16 cellular contexts compared by ENCODE assay signal in genomic region chr2:157258520-157259326, GRCh38. TPM values are rescaled to one million over a fixed set of nuclear protein-coding genes. Genes with fewer than 3 reads are reported as not detected.
A peak's percentile ranks its signal among the peaks of the same experiment; 100 is the strongest.
DNase-seq lines count a peak whose midpoint lies in the region; ATAC-seq and TF ChIP-seq lines count a peak whose summit lies in the region.
"Had no signal": no experiment of that assay in that cellular context is flagged by ENCODE, and none has a peak within 500 bp of the region (broad histone marks: within the 10 kb centered on the region; RNA-seq: fewer than 3 reads in every experiment).

No MANE protein-coding gene starts in this region.

- H3K9me3 Mint-ChIP-seq in CD8-positive, alpha-beta memory T cell = no peaks in the 10 kb centered on the region
- no peaks in the 10 kb centered on the region for H3K9me3 Mint-ChIP-seq in endodermal cell
- H3K9me3 Mint-ChIP-seq in neural progenitor cell = peaks cover 2% of the 10 kb centered on the region
- H3K9me3 Mint-ChIP-seq in activated CD8-positive, alpha-beta memory T cell treated with anti-CD3 and anti-CD28 coated beads, Interleukin-2, amount 10 ng/mL, durations not matched to agents 7 days and 5 days (ENCODE audit: low read depth) = no peaks in the 10 kb centered on the region
- H3K9me3 Mint-ChIP-seq: activated T-cell treated with anti-CD3 and anti-CD28 coated beads, Interleukin-2, amount 50 U/mL, for 4 hours had no signal

- H3K36me3 Mint-ChIP-seq in CD8-positive, alpha-beta memory T cell = no peaks in the 10 kb centered on the region
- H3K36me3 Mint-ChIP-seq in endodermal cell (ENCODE audit: low read depth) (no peaks in the 10 kb centered on the region), neural progenitor cell (no peaks in the 10 kb centered on the region)
- H3K36me3 Mint-ChIP-seq in activated CD8-positive, alpha-beta memory T cell treated with anti-CD3 and anti-CD28 coated beads, Interleukin-2, amount 10 ng/mL, durations not matched to agents 7 days and 5 days = peaks cover 3% of the 10 kb centered on the region

- peak overlapping the region; percentile 81 for H2AFZ ChIP-seq in neural progenitor cell (replicated peaks)

- H3K4me1 Mint-ChIP-seq in CD8-positive, alpha-beta memory T cell = peaks cover 5 to 10% (median 9%) of the 10 kb centered on the region in 3 donors
- peaks cover 23% of the 10 kb centered on the region for H3K4me1 Mint-ChIP-seq in endodermal cell
- H3K4me1 Mint-ChIP-seq in neural progenitor cell = peaks cover 25% of the 10 kb centered on the region
- peaks cover 33% of the 10 kb centered on the region for H3K4me1 Mint-ChIP-seq in activated CD8-positive, alpha-beta memory T cell treated with anti-CD3 and anti-CD28 coated beads, Interleukin-2, amount 10 ng/mL, durations not matched to agents 7 days and 5 days

- no peaks in the 10 kb centered on the region for H3K27me3 ChIP-seq in CD8-positive, alpha-beta memory T cell (ENCODE audit: insufficient read depth, low read length, poor library complexity, severe bottlenecking)
- H3K27me3 ChIP-seq in endodermal cell (ENCODE audit: control insufficient read depth, insufficient read depth, low read length, poor library complexity, severe bottlenecking) (no peaks in the 10 kb centered on the region), neural progenitor cell (no peaks in the 10 kb centered on the region), body of pancreas (no peaks in the 10 kb centered on the region)
- H3K27me3 ChIP-seq: BLaER1 treated with 17β-estradiol and CSF1 and Interleukin-3, amounts not matched to agents 10 nM and 100 nM had no signal

- H3K36me3 ChIP-seq in CD8-positive, alpha-beta memory T cell (ENCODE audit: insufficient read depth, low read length) = no peaks in the 10 kb centered on the region
- H3K36me3 ChIP-seq in endodermal cell (ENCODE audit: control insufficient read depth, insufficient read depth, low read length) (no peaks in the 10 kb centered on the region), neural progenitor cell (no peaks in the 10 kb centered on the region), body of pancreas (replicated peaks in 1 of 2; ENCODE audit: insufficient read depth in 1 of 2, low read depth in 2 of 2) (no peaks in the 10 kb centered on the region)
- H3K36me3 ChIP-seq: BLaER1 treated with 17β-estradiol and CSF1 and Interleukin-3, amounts not matched to agents 10 nM and 100 nM had no signal

- no peak for TF ChIP-seq POLR2A in body of pancreas (IDR thresholded peaks at IDR 0.05)

- H3K79me2 ChIP-seq in neural progenitor cell (ENCODE audit: low read depth) = no peaks in the 10 kb centered on the region

- no peaks in the 10 kb centered on the region for H3F3A ChIP-seq in neural progenitor cell (ENCODE audit: low read depth)

- peak overlapping the region; percentile 86 for H3K27ac ChIP-seq in CD8-positive, alpha-beta memory T cell (ENCODE audit: low read depth, low read length)
- H3K27ac ChIP-seq in endodermal cell (ENCODE audit: low read depth, low read length) (no peak overlapping the region), neural progenitor cell (no peak overlapping the region), body of pancreas (no peak overlapping the region)
- H3K27ac ChIP-seq: BLaER1 treated with 17β-estradiol and CSF1 and Interleukin-3, amounts not matched to agents 10 nM and 100 nM had no signal

- H4K20me1 ChIP-seq in neural progenitor cell (ENCODE audit: low read depth) = no peaks in the 10 kb centered on the region
- H4K20me1 ChIP-seq: BLaER1 treated with 17β-estradiol and CSF1 and Interleukin-3, amounts not matched to agents 10 nM and 100 nM had no signal

- ATAC-seq in activated CD8-positive, alpha-beta memory T cell treated with anti-CD3 and anti-CD28 coated beads, Interleukin-2, amount 10 ng/mL, durations not matched to agents 7 days and 5 days = no peak
- no peak for ATAC-seq in body of pancreas
- ATAC-seq: activated CD4-positive, CD25-positive, alpha-beta regulatory T cell treated with anti-CD3 and anti-CD28 coated beads, Interleukin-2, amount 50 U/mL, for 24 hours; activated T-cell treated with anti-CD3 and anti-CD28 coated beads, Interleukin-2, amount 50 U/mL, for 4 hours had no signal

- POLR2A ChIA-PET in CD8-positive, alpha-beta memory T cell (lab: Charles Lee) = no interaction called here

- no peaks in the 10 kb centered on the region for H3K4me1 ChIP-seq in CD8-positive, alpha-beta memory T cell (ENCODE audit: insufficient read depth, low read length)
- H3K4me1 ChIP-seq in endodermal cell (ENCODE audit: control insufficient read depth, insufficient read depth, low read length) (peaks cover 9% of the 10 kb centered on the region), neural progenitor cell (peaks cover 10% of the 10 kb centered on the region), body of pancreas (no peaks in the 10 kb centered on the region)

- H3K27me3 Mint-ChIP-seq in CD8-positive, alpha-beta memory T cell = peaks cover 2 to 4% of the 10 kb centered on the region in 2 donors
- H3K27me3 Mint-ChIP-seq in endodermal cell (ENCODE audit: insufficient read depth) (no peaks in the 10 kb centered on the region), neural progenitor cell (ENCODE audit: insufficient read depth, low read depth) (peaks cover 2% of the 10 kb centered on the region)
- H3K27me3 Mint-ChIP-seq in activated CD8-positive, alpha-beta memory T cell treated with anti-CD3 and anti-CD28 coated beads, Interleukin-2, amount 10 ng/mL, durations not matched to agents 7 days and 5 days = no peaks in the 10 kb centered on the region

- no peak overlapping the region for H3K4me3 ChIP-seq in CD8-positive, alpha-beta memory T cell (ENCODE audit: low read length)
- no peak overlapping the region for H3K4me3 ChIP-seq in endodermal cell (ENCODE audit: low read length)
- H3K4me3 ChIP-seq in neural progenitor cell = no peak overlapping the region
- H3K4me3 ChIP-seq in body of pancreas = no peak overlapping the region
- H3K4me3 ChIP-seq: BLaER1 treated with 17β-estradiol and CSF1 and Interleukin-3, amounts not matched to agents 10 nM and 100 nM had no signal

- CTCF ChIA-PET in CD8-positive, alpha-beta memory T cell (lab: Charles Lee) = no interaction called here
- CTCF ChIA-PET in activated CD8-positive, alpha-beta memory T cell treated with anti-CD3 and anti-CD28 coated beads, Interleukin-2, amount 10 ng/mL, durations not matched to agents 7 days and 5 days (lab: Charles Lee) = no interaction called here

- no peaks in the 10 kb centered on the region for H3K9me3 ChIP-seq in CD8-positive, alpha-beta memory T cell (ENCODE audit: low read length)
- H3K9me3 ChIP-seq in endodermal cell (ENCODE audit: control insufficient read depth, low read length) = no peaks in the 10 kb centered on the region
- no peaks in the 10 kb centered on the region for H3K9me3 ChIP-seq in neural progenitor cell (ENCODE audit: low read depth)
- no peaks in the 10 kb centered on the region for H3K9me3 ChIP-seq in body of pancreas
- H3K9me3 ChIP-seq: BLaER1 treated with 17β-estradiol and CSF1 and Interleukin-3, amounts not matched to agents 10 nM and 100 nM had no signal

- H3K9ac ChIP-seq in endodermal cell (ENCODE audit: extremely low read depth, low read length, poor library complexity, severe bottlenecking) = no peak overlapping the region
- H3K9ac ChIP-seq in neural progenitor cell = no peak overlapping the region
- H3K9ac ChIP-seq: BLaER1 treated with 17β-estradiol and CSF1 and Interleukin-3, amounts not matched to agents 10 nM and 100 nM had no signal

- TF ChIP-seq CTCF in endodermal cell (conservative IDR thresholded peaks at IDR 0.05) (no peak), neural progenitor cell (IDR thresholded peaks at IDR 0.05) (no peak), body of pancreas (IDR thresholded peaks at IDR 0.05) (no peak)

- no peak overlapping the region for H3K4me2 ChIP-seq in neural progenitor cell
- H3K4me2 ChIP-seq: BLaER1 treated with 17β-estradiol and CSF1 and Interleukin-3, amounts not matched to agents 10 nM and 100 nM had no signal

- WGBS in endodermal cell (ENCODE audit: insufficient coverage in 1 of 2, insufficient read length in 1 of 2), 2 experiments = 69 to 88% methylated on average over 5 to 8 of the region's 8 CpGs
- WGBS in body of pancreas, 2 donors = 67 to 70% methylated on average over 8 of the region's 8 CpGs

- no peak overlapping the region for H3K4me3 Mint-ChIP-seq in CD8-positive, alpha-beta memory T cell
- H3K4me3 Mint-ChIP-seq in endodermal cell (no peak overlapping the region), neural progenitor cell (no peak overlapping the region)
- H3K4me3 Mint-ChIP-seq in activated CD8-positive, alpha-beta memory T cell treated with anti-CD3 and anti-CD28 coated beads, Interleukin-2, amount 10 ng/mL, durations not matched to agents 7 days and 5 days = no peak overlapping the region
- H3K4me3 Mint-ChIP-seq: activated T-cell treated with anti-CD3 and anti-CD28 coated beads, Interleukin-2, amount 50 U/mL, for 4 hours had no signal

- no peak for DNase-seq in CD8-positive, alpha-beta memory T cell
- DNase-seq in OCI-M2 (lab: John Stamatoyannopoulos, UW; ENCODE audit: unreplicated experiment) (peak; percentile 24), endodermal cell (peak; percentile 49), neural progenitor cell (ENCODE audit: low spot score) (no peak), NCI-H2081 treated with DMSO at 0.1 percent for 48 hours (lab: John Stamatoyannopoulos, UW) (no peak), body of pancreas (no peak)
- DNase-seq in stimulated activated naive CD4-positive, alpha-beta T cell treated with Interleukin-2 at 50 U/mL for 16 hours (lab: John Stamatoyannopoulos, UW) = no peak
- DNase-seq in activated CD8-positive, alpha-beta memory T cell treated with anti-CD3 and anti-CD28 coated beads, Interleukin-2, amount 10 ng/mL, durations not matched to agents 7 days and 5 days = no peak
- DNase-seq: activated T-cell treated with anti-CD3 and anti-CD28 coated beads, Interleukin-2, amount 50 U/mL, for 4 hours; GDM1; NCI-H526; stimulated activated CD4-positive, alpha-beta T cell treated with anti-CD3 and anti-CD28 coated beads, Interleukin-12 subunit alpha, Interleukin-12 subunit beta, amount 100 ng/mL, for 4 hours; stimulated activated CD8-positive, alpha-beta memory T cell treated with anti-CD3 and anti-CD28 coated beads, Interleukin-4, amount 100 ng/mL, for 48 hours had no signal

- intact Hi-C loops in body of pancreas (cut with DNase I) = no loop called here

- H3K27ac Mint-ChIP-seq in CD8-positive, alpha-beta memory T cell = no peak overlapping the region
- no peak overlapping the region for H3K27ac Mint-ChIP-seq in endodermal cell
- H3K27ac Mint-ChIP-seq in neural progenitor cell = no peak overlapping the region
- H3K27ac Mint-ChIP-seq in activated CD8-positive, alpha-beta memory T cell treated with anti-CD3 and anti-CD28 coated beads, Interleukin-2, amount 10 ng/mL, durations not matched to agents 7 days and 5 days = no peak overlapping the region

RNA-seq across cellular contexts. Expression of gene GALNT5, which starts 1.2 kb away (rescaled TPM):
- not detected for total RNA-seq in CD8-positive, alpha-beta memory T cell
- polyA plus RNA-seq in CD8-positive, alpha-beta memory T cell = not detected
- total RNA-seq in endodermal cell (under 1 TPM in 1 of 2 donors, not detected in 1; 0.11 TPM), neural progenitor cell (ENCODE audit: low replicate concordance) (0.03 TPM in 1 of 2 replicates, not detected in the other), body of pancreas (1 to 10 TPM in 1 of 2 donors, not detected in 1; 3.1 TPM)
- polyA plus RNA-seq in endodermal cell (2013, experiment 1 of 2) = 0.78 TPM
- polyA plus RNA-seq in endodermal cell (2013, experiment 2 of 2) = 0.21 TPM
- total RNA-seq in activated CD8-positive, alpha-beta memory T cell treated with anti-CD3 and anti-CD28 coated beads, Interleukin-2, amount 10 ng/mL, durations not matched to agents 7 days and 5 days = not detected
- total RNA-seq: SK-MEL-5 had no signal

Comparison
In these comparisons a context has a peak if more than half of its experiments do, and no peak if none do; other contexts are left out.
1. DNase-seq: peak in OCI-M2 (single experiment) and endodermal cell (single experiment); none in CD8-positive, alpha-beta memory T cell (0 of 5), neural progenitor cell (single experiment), NCI-H2081 treated with DMSO at 0.1 percent for 48 hours (single experiment), stimulated activated naive CD4-positive, alpha-beta T cell treated with Interleukin-2 at 50 U/mL for 16 hours (single experiment), activated CD8-positive, alpha-beta memory T cell treated with anti-CD3 and anti-CD28 coated beads, Interleukin-2, amount 10 ng/mL, durations not matched to agents 7 days and 5 days (single experiment) and body of pancreas (0 of 4).